Comparison of ENCODE assay signal across 18 cellular contexts in genomic region chr6:137805622-137806021, GRCh38.
DNase-seq lines count a peak whose midpoint lies in the region; ATAC-seq, FAIRE-seq and TF ChIP-seq lines count a peak whose summit lies in the region.
"Had no signal": no experiment of that assay in that cellular context is flagged by ENCODE, and none has a peak within 500 bp of the region (broad histone marks: within the 10 kb centered on the region; RNA-seq: fewer than 3 reads in every experiment).

No MANE protein-coding gene starts in this region.

- no peak overlapping the region for H3K56ac ChIP-seq in mesendoderm (ENCODE audit: low read length)

- no peak overlapping the region for H3K18ac ChIP-seq in mesendoderm (ENCODE audit: low read length)

- H3K27ac ChIP-seq in adrenal gland (peak overlapping the region in 3 of 5 donors; percentile 35 to 80 (median 60)), mesendoderm (ENCODE audit: low read depth, low read length) (no peak overlapping the region), suprapubic skin (peak overlapping the region; percentile 40), kidney (ENCODE audit: low read depth in 2 of 2, low read length in 2 of 2) (no peak overlapping the region)

- H3K9ac ChIP-seq in mesendoderm (ENCODE audit: low read length): no peak overlapping the region
- no peak overlapping the region for H3K9ac ChIP-seq in kidney (ENCODE audit: low read length in 2 of 2)

- H3K27me3 ChIP-seq in adrenal gland (no peaks in the 10 kb centered on the region), mesendoderm (ENCODE audit: insufficient read depth, low read length, poor library complexity) (no peaks in the 10 kb centered on the region), suprapubic skin (no peaks in the 10 kb centered on the region)

- H3K4me1 ChIP-seq in adrenal gland (replicated peaks in 1 of 2) (peaks cover 0 to 17% of the 10 kb centered on the region in 2 donors), mesendoderm (ENCODE audit: control insufficient read depth, low read depth, low read length) (no peaks in the 10 kb centered on the region), suprapubic skin (peaks cover 27% of the 10 kb centered on the region), kidney (ENCODE audit: control insufficient read depth in 1 of 2, insufficient read depth in 1 of 2, low read depth in 1 of 2, low read length in 2 of 2) (peaks cover 4 to 7% of the 10 kb centered on the region in 2 donors)

- TF ChIP-seq CTCF in adrenal gland (IDR thresholded peaks at IDR 0.05) (no peak), suprapubic skin (IDR thresholded peaks at IDR 0.05) (no peak), kidney (IDR thresholded peaks at IDR 0.05; ENCODE audit: borderline replicate concordance, extremely low read depth, insufficient read depth) (no peak)

- H2BK120ac ChIP-seq in mesendoderm (ENCODE audit: low read depth, low read length): no peak overlapping the region

- no peaks in the 10 kb centered on the region for H3K36me3 ChIP-seq in adrenal gland (replicated peaks in 1 of 2)
- no peaks in the 10 kb centered on the region for H3K36me3 ChIP-seq in mesendoderm (ENCODE audit: control insufficient read depth, insufficient read depth, low read length)
- H3K36me3 ChIP-seq in suprapubic skin: no peaks in the 10 kb centered on the region
- H3K36me3 ChIP-seq in kidney (ENCODE audit: control insufficient read depth in 1 of 2, insufficient read depth in 2 of 2, low read length in 2 of 2): no peaks in the 10 kb centered on the region

- H4K5ac ChIP-seq in mesendoderm (ENCODE audit: low read length): no peak overlapping the region

- H4K8ac ChIP-seq in mesendoderm (ENCODE audit: low read depth, low read length): no peak overlapping the region

- TF ChIP-seq POLR2A in adrenal gland (IDR thresholded peaks at IDR 0.05) (no peak), suprapubic skin (IDR thresholded peaks at IDR 0.05) (no peak)

- H3K4me2 ChIP-seq in mesendoderm (ENCODE audit: low read length): no peak overlapping the region

- TF ChIP-seq EP300 in suprapubic skin (IDR thresholded peaks at IDR 0.05): no peak

- H2BK5ac ChIP-seq in mesendoderm (ENCODE audit: low read length): no peak overlapping the region

- H3K4me3 ChIP-seq in adrenal gland (no peak overlapping the region), mesendoderm (ENCODE audit: low read length) (no peak overlapping the region), suprapubic skin (no peak overlapping the region), kidney (ENCODE audit: low read length in 2 of 2) (no peak overlapping the region)
- H3K4me3 ChIP-seq: GM12878 had no signal

- ATAC-seq in HG02571 (IDR thresholded peaks at IDR 0.05; ENCODE audit: unreplicated experiment): no peak
- ATAC-seq: GM12878 had no signal

- no peaks in the 10 kb centered on the region for H3K9me3 ChIP-seq in adrenal gland (replicated peaks in 1 of 3)
- H3K9me3 ChIP-seq in suprapubic skin: no peaks in the 10 kb centered on the region
- H3K9me3 ChIP-seq in kidney (ENCODE audit: control insufficient read depth in 1 of 2, low read length in 2 of 2): no peaks in the 10 kb centered on the region

- H3K23ac ChIP-seq in mesendoderm (ENCODE audit: low read length): no peak overlapping the region

- DNase-seq in adrenal gland (peak; percentile 38 to 82 (median 67)), glomerular endothelial cell (ENCODE audit: extremely low read depth, low read depth, low spot score) (peak; percentile 60), mesendoderm (peak; percentile 62), suprapubic skin (ENCODE audit: low spot score in 2 of 2) (no peak), kidney (no peak), HuH-7.5 (ENCODE audit: low spot score) (no peak)
- DNase-seq: activated CD4-positive, alpha-beta T cell treated with anti-CD3 and anti-CD28 coated beads, Interleukin-2, amount 50 U/mL, for 1 hour; activated CD8-positive, alpha-beta memory T cell treated with anti-CD3 and anti-CD28 coated beads, Interleukin-2, amount 50 U/mL, for 48 hours; activated effector memory CD4-positive, alpha-beta T cell treated with Interleukin-2 at 50 U/mL for 16 hours; CD8-positive, alpha-beta memory T cell; GOT3; kidney glomerular epithelial cell; NCI-H187 treated with DMSO at 0.1 percent for 48 hours; NCI-H2227 treated with DMSO at 0.1 percent for 48 hours; NCI-H774; stimulated activated CD4-positive, alpha-beta T cell treated with anti-CD3 and anti-CD28 coated beads, Interleukin-15, amount 100 ng/mL, for 24 hours had no signal

- H2AK5ac ChIP-seq in mesendoderm (ENCODE audit: low read length): no peak overlapping the region

- intact Hi-C loops in adrenal gland (cut with DNase I) (loop anchor here (10.0 kb wide), 2 partner anchors 59 to 91 kb away; partner anchors contain the start of gene TNFAIP3 (in 1 of the 2)), kidney (cut with DNase I) (no loop called here)

- H3K79me2 ChIP-seq in mesendoderm (ENCODE audit: control insufficient read depth, insufficient read depth, low read length): no peaks in the 10 kb centered on the region

- no peaks in the 10 kb centered on the region for H3K79me1 ChIP-seq in mesendoderm (ENCODE audit: low read length)

- FAIRE-seq in kidney (lab: Jason Lieb, UNC): no peak
- FAIRE-seq: GM12878 had no signal

- H2BK15ac ChIP-seq in mesendoderm (replicated peaks; ENCODE audit: low read depth): no peak overlapping the region

- no peak overlapping the region for H3K4ac ChIP-seq in mesendoderm (ENCODE audit: low read depth, low read length)

- 22 to 35% (median 32%) methylated on average over 7 of the region's 7 CpGs for WGBS in adrenal gland, 4 donors
- WGBS in mesendoderm (ENCODE audit: extremely low coverage, insufficient coverage, low lambda C conversion rate): no CpG with 5 or more reads among the region's 7 CpGs
- WGBS in suprapubic skin: 85% methylated on average over 7 of the region's 7 CpGs

Comparison
In these comparisons a context has a peak if more than half of its experiments do, and no peak if none do; other contexts are left out.
1. DNase-seq: peak in adrenal gland (7 of 7), glomerular endothelial cell (single experiment) and mesendoderm (single experiment); none in suprapubic skin (0 of 2), kidney (single experiment) and HuH-7.5 (single experiment).
2. H3K27ac ChIP-seq: peak in adrenal gland (3 of 5) and suprapubic skin (single experiment); none in mesendoderm (single experiment) and kidney (0 of 2).